Comparison of ENCODE assay signal across 17 cellular contexts in genomic region chr21:44551290-44552015, GRCh38. TPM values are rescaled to one million over a fixed set of nuclear protein-coding genes. Genes with fewer than 3 reads are reported as not detected.
A peak's percentile ranks its signal among the peaks of the same experiment; 100 is the strongest.
DNase-seq lines count a peak whose midpoint lies in the region; ATAC-seq and TF ChIP-seq lines count a peak whose summit lies in the region.
"Had no signal": no experiment of that assay in that cellular context is flagged by ENCODE, and none has a peak within 500 bp of the region (broad histone marks: within the 10 kb centered on the region; RNA-seq: fewer than 3 reads in every experiment).

Gene KRTAP10-2 (minus strand): TSS chr21:44551505. CDS start chr21:44551458, 47 bp downstream.

- H3K4me1 ChIP-seq in HEK293 (ENCODE audit: control insufficient read depth, insufficient read depth, low read length) = no peaks in the 10 kb centered on the region

- H3K4me1 Mint-ChIP-seq in osteocyte (ENCODE audit: unreplicated experiment) = peaks cover 3% of the 10 kb centered on the region

- H3K9me3 ChIP-seq in HEK293 (ENCODE audit: control insufficient read depth, insufficient read depth, low read depth, low read length) = no peaks in the 10 kb centered on the region
- H3K9me3 ChIP-seq: thoracic aorta had no signal

- H3K27me3 Mint-ChIP-seq in osteocyte (ENCODE audit: unreplicated experiment) = peaks cover 50% of the 10 kb centered on the region

- DNase-seq in NCI-H748 (lab: John Stamatoyannopoulos, UW; ENCODE audit: unreplicated experiment) = peak; percentile 5
- DNase-seq in NCI-H748 treated with DMSO at 0.1 percent for 48 hours (lab: John Stamatoyannopoulos, UW) = no peak
- DNase-seq in osteocyte (ENCODE audit: extremely low spot score, unreplicated experiment) = peak; percentile 83
- no peak for DNase-seq in NCI-H2081 treated with DMSO at 0.1 percent for 48 hours (lab: John Stamatoyannopoulos, UW)
- DNase-seq in stimulated activated CD4-positive, alpha-beta T cell treated with anti-CD3 and anti-CD28 coated beads, Interleukin-2, amount 100 ng/mL, for 48 hours = no peak
- DNase-seq: ACHN; activated CD4-positive, alpha-beta T cell treated with anti-CD3 and anti-CD28 coated beads, Interleukin-2, amount 50 U/mL, for 48 hours; activated naive CD4-positive, alpha-beta T cell treated with anti-CD3 and anti-CD28 coated beads, Interleukin-2, amount 50 U/mL, for 16 hours; left cardiac atrium; NCI-H510A treated with DMSO at 0.1 percent for 48 hours; stimulated activated CD4-positive, alpha-beta T cell treated with anti-CD3 and anti-CD28 coated beads, Interleukin-12 subunit alpha, Interleukin-12 subunit beta, amount 100 ng/mL, for 4 hours had no signal

- peaks cover 10% of the 10 kb centered on the region for H3K9me3 Mint-ChIP-seq in osteocyte (ENCODE audit: unreplicated experiment)

- no peak within 1 kb of the TSS for H3K4me3 Mint-ChIP-seq in osteocyte (ENCODE audit: unreplicated experiment)

- no peak within 1 kb of the TSS for H3K27ac ChIP-seq in HEK293 (ENCODE audit: extremely low read depth, low read depth, low read length)
- H3K27ac ChIP-seq: RWPE1, thoracic aorta had no signal

- TF ChIP-seq CTCF in HEK293 (tag by site-specific recombination; IDR thresholded peaks at IDR 0.05) = no peak
- TF ChIP-seq CTCF in osteocyte (IDR thresholded peaks at IDR 0.05) = no peak

- H3K4me3 ChIP-seq in HEK293 (ENCODE audit: low read depth, low read length) = no peak within 1 kb of the TSS
- H3K4me3 ChIP-seq: thoracic aorta had no signal

- CTCF ChIA-PET in HEK293 (lab: Yijun Ruan, JAX) = no interaction called here

- no peak within 1 kb of the TSS for H3K27ac Mint-ChIP-seq in osteocyte (ENCODE audit: unreplicated experiment)

- peaks cover 5% of the 10 kb centered on the region for H3K36me3 Mint-ChIP-seq in osteocyte (ENCODE audit: unreplicated experiment)

- no peaks in the 10 kb centered on the region for H3K36me3 ChIP-seq in HEK293 (ENCODE audit: control insufficient read depth in 2 of 2, insufficient read depth in 1 of 2, low read length in 2 of 2)
- H3K36me3 ChIP-seq: thoracic aorta had no signal

- POLR2A ChIA-PET in HEK293 (lab: Yijun Ruan, JAX) = no interaction called here

- ATAC-seq in esophagus mucosa = peak; percentile 36
- no peak for ATAC-seq in GM18519 (IDR thresholded peaks at IDR 0.05; ENCODE audit: low FRiP score, unreplicated experiment)
- ATAC-seq: left cardiac atrium had no signal

TF ChIP-seq in HEK293, 187 proteins besides CTCF, POLR2A, EP300 and RAD21:
- TF ChIP-seq ZNF610 (tag by site-specific recombination; IDR thresholded peaks at IDR 0.05; ENCODE audit: borderline replicate concordance) (no peak), ZIC2 (tag by site-specific recombination; IDR thresholded peaks at IDR 0.05) (peak; percentile 89), ZSCAN4 (tag by site-specific recombination; IDR thresholded peaks at IDR 0.05) (no peak), ZNF777 (tag by site-specific recombination; IDR thresholded peaks at IDR 0.05; ENCODE audit: borderline replicate concordance) (no peak), ZNF473 (tag by site-specific recombination; IDR thresholded peaks at IDR 0.05) (no peak), ZNF148 (tag by site-specific recombination; IDR thresholded peaks at IDR 0.05; ENCODE audit: borderline replicate concordance) (no peak), ZNF843 (tag by site-specific recombination; IDR thresholded peaks at IDR 0.05) (no peak), ZFHX2 (tag by site-specific recombination; conservative IDR thresholded peaks at IDR 0.05) (peak; percentile 48), ZNF121 (tag by site-specific recombination; IDR thresholded peaks at IDR 0.05) (no peak), SETDB1 (IDR thresholded peaks at IDR 0.05; ENCODE audit: insufficient read length, low read length) (no peak), EGR2 (tag by site-specific recombination; IDR thresholded peaks at IDR 0.05; ENCODE audit: low read depth) (peak; percentile 47; the same call in 1 of the 2 replicates)

RNA-seq across cellular contexts. Expression of gene KRTAP10-2, which starts in this region (rescaled TPM):
- total RNA-seq in esophagus mucosa = not detected
- not detected in 2 replicates for total RNA-seq in osteocyte
- total RNA-seq: endothelial cell of umbilical vein, left cardiac atrium, thoracic aorta had no signal

Comparison
In these comparisons a context has a peak if more than half of its experiments do, and no peak if none do; other contexts are left out.
1. Peak in ATAC-seq in esophagus mucosa; RNA of the gene not detected or under 1 TPM.
2. Peak in DNase-seq in osteocyte; RNA of the gene not detected or under 1 TPM.